23 cellular contexts compared by ENCODE assay signal in the genomic region with DNA sequence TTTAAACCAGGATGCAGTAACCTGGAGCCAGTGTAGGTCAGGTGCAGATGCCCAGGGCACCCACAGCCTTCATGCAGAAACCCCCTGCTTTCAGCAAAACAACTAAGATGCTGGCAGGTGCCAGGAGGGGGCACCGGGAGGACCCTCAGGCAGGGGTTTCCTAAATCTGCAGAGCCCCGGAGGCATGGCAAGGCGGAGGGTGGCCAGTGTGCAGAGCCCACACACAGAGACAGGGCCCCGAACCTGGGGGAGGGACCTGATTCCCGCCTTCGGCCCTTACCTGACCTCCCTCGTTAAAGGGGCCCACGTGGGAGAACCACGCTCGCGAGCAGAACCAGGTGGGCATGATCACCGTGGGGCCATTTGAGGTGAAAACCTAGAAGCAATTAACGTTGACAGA.
"Had no signal": no experiment of that assay in that cellular context is flagged by ENCODE, and none has a peak within 500 bp of the region (broad histone marks: within the 10 kb centered on the region; RNA-seq: fewer than 3 reads in every experiment).

No MANE protein-coding gene starts in this region.

- ATAC-seq: activated CD8-positive, alpha-beta T cell treated with anti-CD3 and anti-CD28 coated beads, Interleukin-2, amount 10 ng/mL, durations not matched to agents 7 days and 5 days; body of pancreas; esophagus mucosa; left ventricle myocardium superior; natural killer cell treated with Interleukin-12 subunit alpha and Interleukin-12 subunit beta and Interleukin-15 and Interleukin-18, amount 100 ng/mL, for 72 hours; psoas muscle; right cardiac atrium; stimulated activated naive CD8-positive, alpha-beta T cell treated with anti-CD3 and anti-CD28 coated beads, Interleukin-15, Interleukin-2, amounts not matched to agents 100 U/mL and 50 U/mL, for 24 hours had no signal

- H3K27ac Mint-ChIP-seq: activated B cell treated with CpG ODN at 0.5 μM for 24 hours; activated CD8-positive, alpha-beta T cell treated with anti-CD3 and anti-CD28 coated beads, Interleukin-2, amount 10 ng/mL, durations not matched to agents 7 days and 5 days; activated naive CD4-positive, alpha-beta T cell treated with anti-CD3 and anti-CD28 coated beads, Interleukin-2, amount 50 U/mL, for 24 hours; dendritic cell treated with granulocyte-macrophage colony-stimulating factor and Interleukin-4, amounts not matched to agents 40 ng/mL and 50 ng/mL, for 4 days; immature natural killer cell; natural killer cell treated with Interleukin-12 subunit alpha and Interleukin-12 subunit beta and Interleukin-15 and Interleukin-18, amount 100 ng/mL, for 72 hours had no signal

- H3K9me3 ChIP-seq: body of pancreas, psoas muscle, thyroid gland had no signal

- H2AFZ ChIP-seq: hepatocyte had no signal

- H3K36me3 ChIP-seq: cardiac muscle cell, thyroid gland had no signal

- H3K4me2 ChIP-seq: hepatocyte had no signal

- H3K27ac ChIP-seq: body of pancreas, cardiac muscle cell, hepatocyte, psoas muscle, thyroid gland had no signal

- H3K27me3 Mint-ChIP-seq: activated B cell treated with CpG ODN at 0.5 μM for 24 hours; activated naive CD4-positive, alpha-beta T cell treated with anti-CD3 and anti-CD28 coated beads, Interleukin-2, amount 50 U/mL, for 24 hours; dendritic cell treated with granulocyte-macrophage colony-stimulating factor and Interleukin-4, amounts not matched to agents 40 ng/mL and 50 ng/mL, for 4 days; natural killer cell treated with Interleukin-12 subunit alpha and Interleukin-12 subunit beta and Interleukin-15 and Interleukin-18, amount 100 ng/mL, for 72 hours had no signal

- H3K9me3 Mint-ChIP-seq: activated B cell treated with CpG ODN at 0.5 μM for 24 hours; activated naive CD4-positive, alpha-beta T cell treated with anti-CD3 and anti-CD28 coated beads, Interleukin-2, amount 50 U/mL, for 24 hours; dendritic cell treated with granulocyte-macrophage colony-stimulating factor and Interleukin-4, amounts not matched to agents 40 ng/mL and 50 ng/mL, for 4 days; immature natural killer cell; natural killer cell treated with Interleukin-12 subunit alpha and Interleukin-12 subunit beta and Interleukin-15 and Interleukin-18, amount 100 ng/mL, for 72 hours had no signal

- DNase-seq: activated B cell treated with CpG ODN at 0.5 μM for 24 hours; activated CD4-positive, alpha-beta T cell treated with anti-CD3 and anti-CD28 coated beads for 48 hours; activated CD8-positive, alpha-beta T cell treated with anti-CD3 and anti-CD28 coated beads, Interleukin-2, amount 10 ng/mL, durations not matched to agents 7 days and 5 days; activated gamma-delta T cell treated with Interleukin-2 at 50 U/mL for 16 hours; anterior cingulate cortex; body of pancreas; effector memory CD4-positive, alpha-beta T cell; glutamatergic neuron; immature natural killer cell; kidney glomerular epithelial cell; left ventricle myocardium superior; stimulated activated CD4-positive, alpha-beta T cell treated with anti-CD3 and anti-CD28 coated beads, Interleukin-4, amount 100 ng/mL, for 24 hours; stimulated activated naive CD8-positive, alpha-beta T cell treated with anti-CD3 and anti-CD28 coated beads, Interleukin-15, Interleukin-2, amounts not matched to agents 100 U/mL and 50 U/mL, for 24 hours; T-helper 1 cell; thyroid gland had no signal

- H3K4me1 ChIP-seq: psoas muscle had no signal

- H3K4me3 Mint-ChIP-seq: activated B cell treated with CpG ODN at 0.5 μM for 24 hours; activated CD8-positive, alpha-beta T cell treated with anti-CD3 and anti-CD28 coated beads, Interleukin-2, amount 10 ng/mL, durations not matched to agents 7 days and 5 days; activated naive CD4-positive, alpha-beta T cell treated with anti-CD3 and anti-CD28 coated beads, Interleukin-2, amount 50 U/mL, for 24 hours; dendritic cell treated with granulocyte-macrophage colony-stimulating factor and Interleukin-4, amounts not matched to agents 40 ng/mL and 50 ng/mL, for 4 days; immature natural killer cell; natural killer cell treated with Interleukin-12 subunit alpha and Interleukin-12 subunit beta and Interleukin-15 and Interleukin-18, amount 100 ng/mL, for 72 hours had no signal

- H3K36me3 Mint-ChIP-seq: natural killer cell treated with Interleukin-12 subunit alpha and Interleukin-12 subunit beta and Interleukin-15 and Interleukin-18, amount 100 ng/mL, for 72 hours had no signal

- H3K79me2 ChIP-seq: hepatocyte had no signal

- H3K4me3 ChIP-seq: body of pancreas, cardiac muscle cell, hepatocyte, psoas muscle, thyroid gland had no signal

- H3K27me3 ChIP-seq: body of pancreas, cardiac muscle cell, hepatocyte, thyroid gland had no signal
